In the genomic region with DNA sequence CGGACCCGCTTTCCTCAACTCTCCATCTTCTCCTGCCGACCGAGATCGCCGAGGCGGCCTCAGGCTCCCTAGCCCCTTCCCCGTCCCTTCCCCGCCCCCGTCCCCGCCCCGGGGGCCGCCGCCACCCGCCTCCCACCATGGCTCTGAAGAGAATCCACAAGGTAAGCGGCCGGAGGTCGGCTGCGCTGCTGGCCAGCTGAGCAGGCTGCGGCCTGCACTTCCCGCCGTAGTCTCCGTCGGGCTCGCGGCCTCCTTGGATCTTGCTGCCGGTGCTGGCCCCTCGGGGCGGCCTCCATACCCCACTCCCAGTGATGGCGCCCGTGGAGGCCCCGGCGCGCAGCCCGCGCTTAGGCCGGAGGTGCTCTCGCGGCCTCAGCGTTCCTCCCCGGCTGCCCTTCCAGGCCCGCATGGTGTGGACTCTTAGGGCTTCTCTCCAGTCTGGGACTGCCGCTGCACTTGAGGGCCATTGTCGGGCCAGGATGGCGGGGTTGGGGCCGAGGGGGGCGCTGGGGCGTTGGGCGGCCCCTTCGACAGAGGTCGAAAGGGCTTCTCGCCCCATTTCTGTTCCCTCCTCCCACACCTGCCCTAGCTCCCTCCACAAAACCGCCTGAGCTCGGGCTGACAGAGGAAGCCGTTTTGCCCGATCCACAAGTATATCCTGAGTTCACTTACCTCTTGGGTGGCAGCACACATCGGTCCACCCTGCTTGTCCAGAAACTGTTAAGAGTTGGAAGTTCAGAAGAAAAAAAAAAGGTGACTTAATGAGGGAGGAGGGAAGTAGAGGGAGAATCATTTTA, we compare ENCODE assay signal across 8 cellular contexts. TPM values are rescaled to one million over a fixed set of nuclear protein-coding genes. Genes with fewer than 3 reads are reported as not detected.
DNase-seq lines count a peak whose midpoint lies in the region; ATAC-seq and TF ChIP-seq lines count a peak whose summit lies in the region.

No MANE protein-coding gene starts in this region.

- H3K79me2 ChIP-seq in OCI-LY3 (ENCODE audit: low read length) (peaks cover 56% of the 10 kb centered on the region), trophoblast cell (ENCODE audit: control insufficient read depth, insufficient read depth, low read length, poor library complexity) (peaks cover 31% of the 10 kb centered on the region)

- intact Hi-C loops in cardiac septum (cut with DNase I) = no loop called here

- H2AFZ ChIP-seq in OCI-LY3 (ENCODE audit: low read depth, low read length) (no peak overlapping the region), trophoblast cell (ENCODE audit: insufficient read depth, low read length, poor library complexity) (peak overlapping the region; percentile 92)

- peaks cover 41% of the 10 kb centered on the region for H3K4me1 Mint-ChIP-seq in activated naive CD8-positive, alpha-beta T cell (ENCODE audit: low read depth)

- peak overlapping the region; percentile 91 for H3K4me3 ChIP-seq in OCI-LY3 (ENCODE audit: low read length)
- peak overlapping the region; percentile 96 for H3K4me3 ChIP-seq in trophoblast cell (ENCODE audit: low read depth, low read length)

- DNase-seq in cardiac septum (ENCODE audit: low spot score) = peak; percentile 77
- DNase-seq in trophoblast cell = peak; percentile 67 to 84
- no peak for DNase-seq in NCI-H1105 treated with DMSO at 0.1 percent for 48 hours (lab: John Stamatoyannopoulos, UW)

- H3K79me1 ChIP-seq in trophoblast cell (ENCODE audit: low read length) = peaks cover 14% of the 10 kb centered on the region

- H3K14ac ChIP-seq in trophoblast cell (ENCODE audit: low read length) = peak overlapping the region; percentile 95

- peak overlapping the region; percentile 91 for H3K27ac Mint-ChIP-seq in activated naive CD8-positive, alpha-beta T cell

- H3K36me3 ChIP-seq in OCI-LY3 (replicated peaks; ENCODE audit: low read depth, low read length) = peaks cover 14% of the 10 kb centered on the region
- peaks cover 4 to 5% of the 10 kb centered on the region in 2 experiments for H3K36me3 ChIP-seq in trophoblast cell (ENCODE audit: control insufficient read depth in 1 of 2, insufficient read depth in 2 of 2, low read length in 2 of 2)

- H2BK5ac ChIP-seq in trophoblast cell (ENCODE audit: low read depth, low read length, poor library complexity) = peak overlapping the region; percentile 95

- H3K27me3 ChIP-seq in OCI-LY3 (ENCODE audit: low read depth, low read length) (no peaks in the 10 kb centered on the region), trophoblast cell (ENCODE audit: insufficient read depth, low read length) (no peaks in the 10 kb centered on the region)

- peak overlapping the region; percentile 71 for H2BK120ac ChIP-seq in trophoblast cell (ENCODE audit: insufficient read depth, low read length, poor library complexity)

- H4K12ac ChIP-seq in trophoblast cell (ENCODE audit: low read depth, low read length) = peak overlapping the region; percentile 74

- H3K4me3 Mint-ChIP-seq in activated naive CD8-positive, alpha-beta T cell = peak overlapping the region; percentile 100

- H3K4me2 ChIP-seq in OCI-LY3 (ENCODE audit: low read length) (peak overlapping the region; percentile 88), trophoblast cell (ENCODE audit: low read length) (peak overlapping the region; percentile 68)

- H3K4me1 ChIP-seq in OCI-LY3 (ENCODE audit: low read length) (peaks cover 28% of the 10 kb centered on the region), trophoblast cell (ENCODE audit: control insufficient read depth in 1 of 2, insufficient read depth in 2 of 2, low read length in 2 of 2) (peaks cover 0 to 6% of the 10 kb centered on the region in 2 experiments)

- ATAC-seq in GM18508 (IDR thresholded peaks at IDR 0.05; ENCODE audit: insufficient read depth, unreplicated experiment) (peak; percentile 2), HG03039 (IDR thresholded peaks at IDR 0.05; ENCODE audit: unreplicated experiment) (peak; percentile 15)

- H3K27me3 Mint-ChIP-seq in activated naive CD8-positive, alpha-beta T cell = no peaks in the 10 kb centered on the region

- H3K9ac ChIP-seq in OCI-LY3 (ENCODE audit: low read length) (peak overlapping the region; percentile 92), trophoblast cell (ENCODE audit: low read length) (peak overlapping the region; percentile 98)

- H3K9me3 Mint-ChIP-seq in activated naive CD8-positive, alpha-beta T cell (ENCODE audit: low read depth) = no peaks in the 10 kb centered on the region

- peaks cover 12% of the 10 kb centered on the region for H3K36me3 Mint-ChIP-seq in activated naive CD8-positive, alpha-beta T cell

- H3K18ac ChIP-seq in trophoblast cell (ENCODE audit: low read length) = peak overlapping the region; percentile 93

- peak overlapping the region; percentile 77 for H2AK5ac ChIP-seq in trophoblast cell (ENCODE audit: low read length)

- H3K27ac ChIP-seq in 22Rv1 = peak overlapping the region; percentile 93
- H3K27ac ChIP-seq in OCI-LY3 (ENCODE audit: low read length) = peak overlapping the region; percentile 71
- H3K27ac ChIP-seq in trophoblast cell (ENCODE audit: low read depth, low read length) = peak overlapping the region; percentile 91

- no CpG with 5 or more reads among the region's 57 CpGs for WGBS in trophoblast cell (ENCODE audit: extremely low coverage, insufficient coverage, insufficient read length)

- no peaks in the 10 kb centered on the region for H3K9me3 ChIP-seq in OCI-LY3 (ENCODE audit: insufficient read depth, low read length)
- H3K9me3 ChIP-seq in trophoblast cell (ENCODE audit: insufficient read depth, low read depth, low read length) = no peaks in the 10 kb centered on the region

- no peak overlapping the region for H2BK12ac ChIP-seq in trophoblast cell (ENCODE audit: low read length)

- peak overlapping the region; percentile 90 for H3K4ac ChIP-seq in trophoblast cell (ENCODE audit: low read depth, low read length)

- H4K91ac ChIP-seq in trophoblast cell (ENCODE audit: low read depth, low read length) = peak overlapping the region; percentile 86

- H4K8ac ChIP-seq in trophoblast cell (ENCODE audit: low read depth, low read length) = peak overlapping the region; percentile 89

- TF ChIP-seq CTCF in 22Rv1 (IDR thresholded peaks at IDR 0.05) (no peak), OCI-LY3 (IDR thresholded peaks at IDR 0.05; ENCODE audit: low read depth, low read length) (no peak)

- peaks cover 35% of the 10 kb centered on the region for H4K20me1 ChIP-seq in OCI-LY3 (ENCODE audit: insufficient read depth, low read length)

- no peak overlapping the region for H3K23ac ChIP-seq in trophoblast cell (ENCODE audit: low read length)

RNA-seq across cellular contexts. Expression of a gene that starts 0.7 kb away (rescaled TPM):
- total RNA-seq in cardiac septum = 124 TPM
- polyA plus RNA-seq in trophoblast cell (2013) = 113 and 115 TPM in 2 replicates
